In genomic region chr7:99790407-99790806, GRCh38 we compare ENCODE assay signal across 17 cellular contexts. TPM values are rescaled to one million over a fixed set of nuclear protein-coding genes. Genes with fewer than 3 reads are reported as not detected.
DNase-seq lines count a peak whose midpoint lies in the region; ATAC-seq and TF ChIP-seq lines count a peak whose summit lies in the region.
"Had no signal": no experiment of that assay in that cellular context is flagged by ENCODE, and none has a peak within 500 bp of the region (broad histone marks: within the 10 kb centered on the region; RNA-seq: fewer than 3 reads in every experiment).

No MANE protein-coding gene starts in this region.

- H3K4me3 Mint-ChIP-seq in activated T-cell treated with anti-CD3 and anti-CD28 coated beads, Interleukin-2, amount 50 U/mL, for 24 hours, result no peak overlapping the region
- H3K4me3 Mint-ChIP-seq in activated T-cell treated with anti-CD3 and anti-CD28 coated beads, Interleukin-2, amount 50 U/mL, for 4 hours, result no peak overlapping the region
- H3K4me3 Mint-ChIP-seq: CD4-positive, alpha-beta T cell; HFFc6 had no signal

- no peak for TF ChIP-seq CTCF in fibroblast of mammary gland (conservative IDR thresholded peaks at IDR 0.05; ENCODE audit: control insufficient read depth, insufficient read depth, low read depth, low read length)

- H3K4me3 ChIP-seq in MG63 (no peak overlapping the region), fibroblast of mammary gland (ENCODE audit: control insufficient read depth, low read depth, low read length) (no peak overlapping the region)
- H3K4me3 ChIP-seq: PC-9 had no signal

- H3K27me3 Mint-ChIP-seq in activated T-cell treated with anti-CD3 and anti-CD28 coated beads, Interleukin-2, amount 50 U/mL, for 24 hours, result no peaks in the 10 kb centered on the region
- peaks cover 5% of the 10 kb centered on the region for H3K27me3 Mint-ChIP-seq in activated T-cell treated with anti-CD3 and anti-CD28 coated beads, Interleukin-2, amount 50 U/mL, for 4 hours (ENCODE audit: low read depth)

- no peaks in the 10 kb centered on the region for H3K27me3 ChIP-seq in MG63

- DNase-seq in activated T-cell treated with anti-CD3 and anti-CD28 coated beads, Interleukin-2, amount 50 U/mL, for 24 hours, result no peak
- no peak for DNase-seq in activated T-cell treated with anti-CD3 and anti-CD28 coated beads, Interleukin-2, amount 50 U/mL, for 4 hours
- DNase-seq in MG63 (peak; percentile 6), fibroblast of mammary gland (ENCODE audit: low read depth) (peak; percentile 36), renal cortical epithelial cell (ENCODE audit: low read depth) (peak; percentile 23), RPMI8226 (no peak)
- DNase-seq: Caco-2; CD4-positive, alpha-beta T cell; H7; KG1; NCI-H1417 treated with DMSO at 0.1 percent for 48 hours; NCI-H187 treated with DMSO at 0.1 percent for 48 hours; NCI-H345; NCI-H524 treated with DMSO at 0.1 percent for 48 hours; PC-9 had no signal

- H3K27ac Mint-ChIP-seq in activated T-cell treated with anti-CD3 and anti-CD28 coated beads, Interleukin-2, amount 50 U/mL, for 24 hours, result peak overlapping the region; percentile 86
- H3K27ac Mint-ChIP-seq: CD4-positive, alpha-beta T cell; HFFc6 had no signal

- no peaks in the 10 kb centered on the region for H3K36me3 ChIP-seq in MG63

- peaks cover 36% of the 10 kb centered on the region for H3K4me1 Mint-ChIP-seq in activated T-cell treated with anti-CD3 and anti-CD28 coated beads, Interleukin-2, amount 50 U/mL, for 24 hours (ENCODE audit: low read depth)
- peaks cover 13% of the 10 kb centered on the region for H3K4me1 Mint-ChIP-seq in activated T-cell treated with anti-CD3 and anti-CD28 coated beads, Interleukin-2, amount 50 U/mL, for 4 hours (ENCODE audit: low read depth)

- no peaks in the 10 kb centered on the region for H3K9me3 ChIP-seq in MG63
- H3K9me3 ChIP-seq: Caco-2 had no signal

- no peaks in the 10 kb centered on the region for H3K36me3 Mint-ChIP-seq in activated T-cell treated with anti-CD3 and anti-CD28 coated beads, Interleukin-2, amount 50 U/mL, for 24 hours (ENCODE audit: low read depth)
- no peaks in the 10 kb centered on the region for H3K36me3 Mint-ChIP-seq in activated T-cell treated with anti-CD3 and anti-CD28 coated beads, Interleukin-2, amount 50 U/mL, for 4 hours (ENCODE audit: insufficient read depth)

- no peaks in the 10 kb centered on the region for H3K9me3 Mint-ChIP-seq in activated T-cell treated with anti-CD3 and anti-CD28 coated beads, Interleukin-2, amount 50 U/mL, for 24 hours
- H3K9me3 Mint-ChIP-seq in activated T-cell treated with anti-CD3 and anti-CD28 coated beads, Interleukin-2, amount 50 U/mL, for 4 hours, result no peaks in the 10 kb centered on the region
- H3K9me3 Mint-ChIP-seq: CD4-positive, alpha-beta T cell; HFFc6 had no signal

- no peak for ATAC-seq in activated T-cell treated with anti-CD3 and anti-CD28 coated beads, Interleukin-2, amount 50 U/mL, for 4 hours
- ATAC-seq in HG03469 (IDR thresholded peaks at IDR 0.05; ENCODE audit: unreplicated experiment), result no peak

RNA-seq across cellular contexts. Expression of gene CYP3A4, which starts 6.4 kb away (rescaled TPM):
- under 1 TPM in 2 of 3 donors, not detected in 1; 0.11 to 0.23 TPM for total RNA-seq in activated T-cell treated with anti-CD3 and anti-CD28 coated beads, Interleukin-2, amount 50 U/mL, for 4 hours
- total RNA-seq in MG63 (2014; rRNA removed; shearing (Covaris generic); ENCODE audit: low replicate concordance), result not detected in 2 replicates
- 0.69 TPM in 1 of 2 replicates, not detected in the other for total RNA-seq in renal cortical epithelial cell
- total RNA-seq: Caco-2; CD4-positive, alpha-beta T cell; H7; HFFc6; PC-9 had no signal

RNA-seq across cellular contexts. Expression of gene CYP3A43, which starts 37.4 kb away (rescaled TPM):
- not detected for total RNA-seq in activated T-cell treated with anti-CD3 and anti-CD28 coated beads, Interleukin-2, amount 50 U/mL, for 4 hours
- not detected in 2 replicates for total RNA-seq in MG63 (2014; rRNA removed; shearing (Covaris generic); ENCODE audit: low replicate concordance)
- not detected in 2 replicates for total RNA-seq in renal cortical epithelial cell
- total RNA-seq: Caco-2; CD4-positive, alpha-beta T cell; H7; HFFc6; PC-9 had no signal

RNA-seq across cellular contexts. Expression of gene CYP3A7, which starts 55.4 kb away (rescaled TPM):
- not detected for total RNA-seq in activated T-cell treated with anti-CD3 and anti-CD28 coated beads, Interleukin-2, amount 50 U/mL, for 4 hours
- not detected in 2 replicates for total RNA-seq in MG63 (2014; rRNA removed; shearing (Covaris generic); ENCODE audit: low replicate concordance)
- not detected in 2 replicates for total RNA-seq in renal cortical epithelial cell
- total RNA-seq: Caco-2; CD4-positive, alpha-beta T cell; H7; PC-9 had no signal

Comparison
In these comparisons a context has a peak if more than half of its experiments do, and no peak if none do; other contexts are left out.
1. DNase-seq: peak in MG63 (single experiment), fibroblast of mammary gland (single experiment) and renal cortical epithelial cell (single experiment); none in activated T-cell treated with anti-CD3 and anti-CD28 coated beads, Interleukin-2, amount 50 U/mL, for 24 hours (single experiment), activated T-cell treated with anti-CD3 and anti-CD28 coated beads, Interleukin-2, amount 50 U/mL, for 4 hours (single experiment) and RPMI8226 (single experiment).